ENCODE assay signal across 16 cellular contexts in genomic region chr6:51843470-51844390, GRCh38.
"Had no signal": no experiment of that assay in that cellular context is flagged by ENCODE, and none has a peak within 500 bp of the region (broad histone marks: within the 10 kb centered on the region; RNA-seq: fewer than 3 reads in every experiment).

No MANE protein-coding gene starts in this region.

- H3K4me3 Mint-ChIP-seq: activated CD4-positive, alpha-beta T cell treated with anti-CD3 and anti-CD28 coated beads, Interleukin-2, amount 10 ng/mL, durations not matched to agents 24 days and 14 days; activated naive CD4-positive, alpha-beta T cell treated with anti-CD3 and anti-CD28 coated beads, Interleukin-2, amount 50 U/mL, for 24 hours; activated T-helper 17 cell treated with anti-CD3 and anti-CD28 coated beads, Interleukin-2, amount 50 U/mL, for 72 hours; central memory CD8-positive, alpha-beta T cell; naive B cell; T-helper 1 cell treated with Interleukin-12 subunit alpha and Interleukin-12 subunit beta and Interleukin-4 antibody, amounts not matched to agents 30 μg/mL and 1 μg/mL, for 36 hours; WTC11 had no signal

- H3K27ac Mint-ChIP-seq: activated CD4-positive, alpha-beta T cell treated with anti-CD3 and anti-CD28 coated beads, Interleukin-2, amount 10 ng/mL, durations not matched to agents 24 days and 14 days; activated naive CD4-positive, alpha-beta T cell treated with anti-CD3 and anti-CD28 coated beads, Interleukin-2, amount 50 U/mL, for 24 hours; activated T-helper 17 cell treated with anti-CD3 and anti-CD28 coated beads, Interleukin-2, amount 50 U/mL, for 72 hours; naive B cell; T-helper 1 cell treated with Interleukin-12 subunit alpha and Interleukin-12 subunit beta and Interleukin-4 antibody, amounts not matched to agents 30 μg/mL and 1 μg/mL, for 36 hours; WTC11 had no signal

- H3K4me1 Mint-ChIP-seq: activated CD4-positive, alpha-beta T cell treated with anti-CD3 and anti-CD28 coated beads, Interleukin-2, amount 10 ng/mL, durations not matched to agents 24 days and 14 days; activated naive CD4-positive, alpha-beta T cell treated with anti-CD3 and anti-CD28 coated beads, Interleukin-2, amount 50 U/mL, for 24 hours; activated T-helper 17 cell treated with anti-CD3 and anti-CD28 coated beads, Interleukin-2, amount 50 U/mL, for 72 hours; central memory CD8-positive, alpha-beta T cell; naive B cell had no signal

- ATAC-seq: activated T-helper 17 cell treated with anti-CD3 and anti-CD28 coated beads, Interleukin-2, amount 50 U/mL, for 72 hours; lower lobe of right lung; psoas muscle had no signal

- H3K27me3 Mint-ChIP-seq: activated CD4-positive, alpha-beta T cell treated with anti-CD3 and anti-CD28 coated beads, Interleukin-2, amount 10 ng/mL, durations not matched to agents 24 days and 14 days; activated naive CD4-positive, alpha-beta T cell treated with anti-CD3 and anti-CD28 coated beads, Interleukin-2, amount 50 U/mL, for 24 hours; activated T-helper 17 cell treated with anti-CD3 and anti-CD28 coated beads, Interleukin-2, amount 50 U/mL, for 72 hours; central memory CD8-positive, alpha-beta T cell had no signal

- H3K36me3 Mint-ChIP-seq: activated naive CD4-positive, alpha-beta T cell treated with anti-CD3 and anti-CD28 coated beads, Interleukin-2, amount 50 U/mL, for 24 hours; naive B cell; WTC11 had no signal

- H3K9me3 Mint-ChIP-seq: activated CD4-positive, alpha-beta T cell treated with anti-CD3 and anti-CD28 coated beads, Interleukin-2, amount 10 ng/mL, durations not matched to agents 24 days and 14 days; activated naive CD4-positive, alpha-beta T cell treated with anti-CD3 and anti-CD28 coated beads, Interleukin-2, amount 50 U/mL, for 24 hours; T-helper 1 cell treated with Interleukin-12 subunit alpha and Interleukin-12 subunit beta and Interleukin-4 antibody, amounts not matched to agents 30 μg/mL and 1 μg/mL, for 36 hours had no signal

- H3K27ac ChIP-seq: hepatocyte, lower lobe of right lung, psoas muscle, sigmoid colon had no signal

- DNase-seq: activated CD4-positive, alpha-beta T cell treated with anti-CD3 and anti-CD28 coated beads, Interleukin-2, amount 10 ng/mL, durations not matched to agents 24 days and 14 days; activated T-cell treated with anti-CD3 and anti-CD28 coated beads for 4 hours; erythroblast; lower lobe of right lung; naive B cell; psoas muscle; sigmoid colon; stimulated activated CD4-positive, alpha-beta T cell treated with anti-CD3 and anti-CD28 coated beads, Interleukin-2, amount 100 ng/mL, for 24 hours; stimulated activated naive CD4-positive, alpha-beta T cell; trophoblast cell had no signal
